Comparison of ENCODE assay signal across 8 cellular contexts in genomic region chr17:75784473-75785015, GRCh38. TPM values are rescaled to one million over a fixed set of nuclear protein-coding genes. Genes with fewer than 3 reads are reported as not detected.
DNase-seq lines count a peak whose midpoint lies in the region; ATAC-seq, FAIRE-seq and TF ChIP-seq lines count a peak whose summit lies in the region.

TSS of gene UNK (plus strand) at chr17:75784806. CDS start at chr17:75784881, 75 bp downstream.

- no peaks in the 10 kb centered on the region for H3K9me3 Mint-ChIP-seq in activated CD4-positive, alpha-beta T cell treated with anti-CD3 and anti-CD28 coated beads for 36 hours (ENCODE audit: low read depth)

- CTCF ChIA-PET in activated CD4-positive, alpha-beta T cell treated with anti-CD3 and anti-CD28 coated beads for 36 hours (lab: Charles Lee): interaction anchor here (0.7 to 3.2 kb wide), 8 partner anchors 8 to 152 kb away, joined by 3 to 16 read pairs (median 6); partner anchors contain the start of genes GALK1 and WBP2

- DNase-seq in AG10803 (ENCODE audit: low read depth): peak; percentile 100
- peak; percentile 100 for DNase-seq in NCI-H524 treated with DMSO at 0.1 percent for 48 hours (lab: John Stamatoyannopoulos, UW)
- DNase-seq in activated CD4-positive, alpha-beta T cell treated with anti-CD3 and anti-CD28 coated beads for 36 hours: peak; percentile 97
- peak; percentile 96 for DNase-seq in cerebellum (ENCODE audit: low spot score)
- DNase-seq in keratinocyte (ENCODE audit: low read depth, low spot score): peak; percentile 96
- DNase-seq in stimulated activated CD4-positive, alpha-beta T cell treated with anti-CD3 and anti-CD28 coated beads, Interleukin-12 subunit alpha, Interleukin-12 subunit beta, amount 100 ng/mL, for 4 hours: peak; percentile 88

- H3K36me3 ChIP-seq in keratinocyte (ENCODE audit: control insufficient read depth in 2 of 2, extremely low read depth in 1 of 2, insufficient read depth in 2 of 2, low read length in 2 of 2): no peaks in the 10 kb centered on the region

- H3K4me1 Mint-ChIP-seq in activated CD4-positive, alpha-beta T cell treated with anti-CD3 and anti-CD28 coated beads for 36 hours: peaks cover 55% of the 10 kb centered on the region

- ATAC-seq in GM19328 (IDR thresholded peaks at IDR 0.05; ENCODE audit: unreplicated experiment) (peak; percentile 63), HG03460 (IDR thresholded peaks at IDR 0.05; ENCODE audit: unreplicated experiment) (peak; percentile 64)
- peak; percentile 67 for ATAC-seq in activated CD4-positive, alpha-beta T cell treated with anti-CD3 and anti-CD28 coated beads for 36 hours

- H3K4me3 ChIP-seq in AG10803 (ENCODE audit: low read length) (peak within 1 kb of the TSS; percentile 75), keratinocyte (ENCODE audit: control insufficient read depth in 2 of 3, extremely low read depth in 1 of 3, insufficient read depth in 2 of 3, low read depth in 1 of 3, low read length in 3 of 3) (peak within 1 kb of the TSS; percentile 57 to 72 (median 68))

- H3K27ac ChIP-seq in keratinocyte (ENCODE audit: control insufficient read depth, insufficient read depth, low read length): peak within 1 kb of the TSS; percentile 95

- peak within 1 kb of the TSS; percentile 100 for H3K27ac Mint-ChIP-seq in activated CD4-positive, alpha-beta T cell treated with anti-CD3 and anti-CD28 coated beads for 36 hours

- peak within 1 kb of the TSS; percentile 54 for H2AFZ ChIP-seq in keratinocyte (ENCODE audit: control insufficient read depth, low read length)

- POLR2A ChIA-PET in activated CD4-positive, alpha-beta T cell treated with anti-CD3 and anti-CD28 coated beads for 36 hours (lab: Charles Lee): interaction anchor here (0.5 to 5.1 kb wide), 5 partner anchors 10 to 71 kb away, joined by 3 to 45 read pairs (median 4); partner anchors contain the start of gene WBP2

- intact Hi-C loops in activated CD4-positive, alpha-beta T cell treated with anti-CD3 and anti-CD28 coated beads for 36 hours (cut with DNase I, micrococcal nuclease): loop anchor here (1.0 to 10.0 kb wide), 15 partner anchors 42 to 953 kb away; partner anchors contain the start of genes WBP2 (in 2 of the 2), ACOX1 (in 1 of the 2), FBF1 (in 1 of the 2) and FDXR (in 1 of the 2)

- H3K4me2 ChIP-seq in keratinocyte (ENCODE audit: control insufficient read depth, extremely low read depth, insufficient read depth, low read depth, low read length): peak within 1 kb of the TSS; percentile 98

- peaks cover 10% of the 10 kb centered on the region for H3K79me2 ChIP-seq in keratinocyte (ENCODE audit: control insufficient read depth, insufficient read depth, low read length)

- H3K9me1 ChIP-seq in keratinocyte (ENCODE audit: control insufficient read depth, extremely low read depth, insufficient read depth, low read length): no peaks in the 10 kb centered on the region

- no peaks in the 10 kb centered on the region for H4K20me1 ChIP-seq in keratinocyte (ENCODE audit: control insufficient read depth, extremely low read depth, insufficient read depth, low read length)

- peak within 1 kb of the TSS; percentile 91 for H3K4me3 Mint-ChIP-seq in activated CD4-positive, alpha-beta T cell treated with anti-CD3 and anti-CD28 coated beads for 36 hours

- H3K9me3 ChIP-seq in keratinocyte (ENCODE audit: control insufficient read depth, low read depth, low read length): no peaks in the 10 kb centered on the region

- no peaks in the 10 kb centered on the region for H3K27me3 ChIP-seq in keratinocyte (ENCODE audit: control insufficient read depth, extremely low read depth, insufficient read depth, low read length)

- H3K4me1 ChIP-seq in keratinocyte (ENCODE audit: control insufficient read depth, extremely low read depth, insufficient read depth, low read length): peaks cover 39% of the 10 kb centered on the region

- peaks cover 12% of the 10 kb centered on the region for H3K36me3 Mint-ChIP-seq in activated CD4-positive, alpha-beta T cell treated with anti-CD3 and anti-CD28 coated beads for 36 hours (ENCODE audit: low read depth)

- dilution Hi-C loops in keratinocyte (cut with MboI; ENCODE audit: extremely low pct_ligation_motif_present, low sequenced_read_pairs): no loop called here

- no peak; the same call in 1 of the 2 replicates for TF ChIP-seq CTCF in AG10803 (conservative IDR thresholded peaks at IDR 0.05; ENCODE audit: low read length)
- no peak for TF ChIP-seq CTCF in keratinocyte (optimal IDR thresholded peaks at IDR 0.05 in 1 of 3, IDR thresholded peaks at IDR 0.05 in 1 of 3, conservative IDR thresholded peaks at IDR 0.05 in 1 of 3; ENCODE audit: extremely low read depth in 1 of 3, insufficient read depth in 2 of 3, low read length in 3 of 3)

- H3K9ac ChIP-seq in keratinocyte (ENCODE audit: control insufficient read depth, extremely low read depth, insufficient read depth, low read length): peak within 1 kb of the TSS; percentile 91

- FAIRE-seq in keratinocyte (lab: Jason Lieb, UNC): peak; percentile 20

- H3K27me3 Mint-ChIP-seq in activated CD4-positive, alpha-beta T cell treated with anti-CD3 and anti-CD28 coated beads for 36 hours: peaks cover 1% of the 10 kb centered on the region

RNA-seq across cellular contexts. Expression of gene UNK, which starts in this region (rescaled TPM):
- total RNA-seq in activated CD4-positive, alpha-beta T cell treated with anti-CD3 and anti-CD28 coated beads for 36 hours: 10 to 100 TPM; 24.5 to 33.7 TPM
- 72.0 TPM for total RNA-seq in cerebellum
- 10.4 to 13.0 TPM (median 10.9 TPM) in 3 replicates for polyA plus RNA-seq in keratinocyte
- 5.4 TPM for polyA plus RNA-seq in keratinocyte (2011; ENCODE audit: low read depth)
- polyA plus RNA-seq in keratinocyte (2011; cell fraction: cytosol; rRNA removed): 8.0 and 11.7 TPM in 2 replicates
- polyA plus RNA-seq in keratinocyte (2011; cell fraction: nucleus; rRNA removed): 13.5 and 17.6 TPM in 2 replicates
- polyA plus RNA-seq in keratinocyte (2012; ENCODE audit: low replicate concordance): 8.5 and 9.9 TPM in 2 replicates
- 7.9 to 13.9 TPM (median 8.5 TPM) in 3 replicates for polyA minus RNA-seq in keratinocyte
- 7.9 TPM for polyA minus RNA-seq in keratinocyte (2011; cell fraction: cytosol; rRNA and poly(A)+ RNA removed)
- polyA minus RNA-seq in keratinocyte (2011; cell fraction: nucleus; rRNA and poly(A)+ RNA removed): 8.9 and 16.8 TPM in 2 replicates

Comparison
In these comparisons a context has a peak if more than half of its experiments do, and no peak if none do; other contexts are left out.
1. Peak in every context shown above with its lines: DNase-seq, ATAC-seq, H3K4me3 ChIP-seq and H3K27ac ChIP-seq.